ENCODE assay signal across 8 cellular contexts in genomic region chr14:58331111-58331510, GRCh38.
DNase-seq lines count a peak whose midpoint lies in the region; ATAC-seq, FAIRE-seq and TF ChIP-seq lines count a peak whose summit lies in the region.

No MANE protein-coding gene starts in this region.

- FAIRE-seq in H54 (lab: Jason Lieb, UNC): peak; percentile 89

- ATAC-seq in RWPE2 (ENCODE audit: low read depth): peak; percentile 90

- peaks cover 79% of the 10 kb centered on the region for H3K36me3 ChIP-seq in RWPE2 (ENCODE audit: low read depth)
- H3K36me3 ChIP-seq in neutrophil: peaks cover 90% of the 10 kb centered on the region

- H3K27ac ChIP-seq in RWPE2 (ENCODE audit: poor library complexity, severe bottlenecking) (no peak overlapping the region), neutrophil (peak overlapping the region; percentile 61)

- H3K9me3 ChIP-seq in RWPE2 (ENCODE audit: severe bottlenecking) (no peaks in the 10 kb centered on the region), neutrophil (no peaks in the 10 kb centered on the region)

- DNase-seq in DMS79 (lab: John Stamatoyannopoulos, UW): peak; percentile 100
- peak; percentile 7 for DNase-seq in H54 (ENCODE audit: insufficient read length, low spot score)
- DNase-seq in LNCaP clone FGC (ENCODE audit: low read depth): peak; percentile 92
- DNase-seq in RWPE2 (ENCODE audit: low spot score): peak; percentile 89
- peak; percentile 26 to 83 (median 60) for DNase-seq in activated naive CD4-positive, alpha-beta T cell (lab: John Stamatoyannopoulos, UW)
- DNase-seq in foreskin melanocyte: peak; percentile 89
- peak; percentile 95 for DNase-seq in stromal cell of bone marrow (ENCODE audit: low read depth)

- no peak for TF ChIP-seq CTCF in LNCaP clone FGC (IDR thresholded peaks at IDR 0.05; ENCODE audit: control insufficient read depth, extremely low read depth, insufficient read depth)
- no peak for TF ChIP-seq CTCF in RWPE2 (IDR thresholded peaks at IDR 0.05; ENCODE audit: poor library complexity, severe bottlenecking)
- no peak for TF ChIP-seq CTCF in neutrophil (IDR thresholded peaks at IDR 0.05)

- 0 out of 2 replicates have a peak overlapping the region, but pooled peaks have one; percentile 3 for H3K4me3 ChIP-seq in LNCaP clone FGC (ENCODE audit: low read depth, low read length)
- no peak overlapping the region for H3K4me3 ChIP-seq in RWPE2 (ENCODE audit: severe bottlenecking)
- no peak overlapping the region for H3K4me3 ChIP-seq in neutrophil (ENCODE audit: low read depth in 1 of 2, low read length in 1 of 2)

- H3K4me1 ChIP-seq in RWPE2 (ENCODE audit: insufficient read depth, poor library complexity, severe bottlenecking): peaks cover 16% of the 10 kb centered on the region
- H3K4me1 ChIP-seq in neutrophil (ENCODE audit: control insufficient read depth in 1 of 2, insufficient read depth in 1 of 2, low read depth in 1 of 2, low read length in 1 of 2): peaks cover 0 to 11% of the 10 kb centered on the region in 2 experiments

- H3K27me3 ChIP-seq in RWPE2 (ENCODE audit: insufficient read depth, poor library complexity, severe bottlenecking) (no peaks in the 10 kb centered on the region), neutrophil (no peaks in the 10 kb centered on the region)

- TF ChIP-seq POLR2A in H54 (IDR thresholded peaks at IDR 0.05; ENCODE audit: low read depth, low read length): no peak

Comparison
In these comparisons a context has a peak if more than half of its experiments do, and no peak if none do; other contexts are left out.
1. DNase-seq: peak in every context shown above with its lines; median percentile 100 in DMS79; 95 in stromal cell of bone marrow; 92 in LNCaP clone FGC; 89 in RWPE2; 89 in foreskin melanocyte; 60 in activated naive CD4-positive, alpha-beta T cell; 7 in H54.